In genomic region chr10:88991161-88991899, GRCh38 we compare ENCODE assay signal across 7 cellular contexts. TPM values are rescaled to one million over a fixed set of nuclear protein-coding genes. Genes with fewer than 3 reads are reported as not detected.
A peak's percentile ranks its signal among the peaks of the same experiment; 100 is the strongest.
DNase-seq lines count a peak whose midpoint lies in the region; ATAC-seq and TF ChIP-seq lines count a peak whose summit lies in the region.

No MANE protein-coding gene starts in this region.

- H3K4me1 ChIP-seq in OCI-LY7 (ENCODE audit: insufficient read depth, low read length, poor library complexity, severe bottlenecking), result peaks cover 53% of the 10 kb centered on the region

- peak; percentile 48 for TF ChIP-seq CTCF in OCI-LY7 (conservative IDR thresholded peaks at IDR 0.05; ENCODE audit: low read length)

- peak overlapping the region; percentile 68 for H2AFZ ChIP-seq in OCI-LY7 (ENCODE audit: low read length)

- peak; percentile 39 for ATAC-seq in GM18498 (IDR thresholded peaks at IDR 0.05; ENCODE audit: unreplicated experiment)
- peak; percentile 21 for ATAC-seq in HG02973 (IDR thresholded peaks at IDR 0.05; ENCODE audit: unreplicated experiment)
- ATAC-seq in naive B cell (ENCODE audit: low read depth in 2 of 2), result peak; percentile 41 to 50

- peaks cover 2 to 5% (median 4%) of the 10 kb centered on the region in 7 donors for H3K9me3 Mint-ChIP-seq in naive B cell
- H3K9me3 Mint-ChIP-seq in stimulated activated naive CD8-positive, alpha-beta T cell treated with anti-CD3 and anti-CD28 coated beads, Interleukin-15, Interleukin-2, amounts not matched to agents 100 ng/mL and 50 ng/mL, for 24 hours, result peaks cover 3% of the 10 kb centered on the region

- H3K4me2 ChIP-seq in OCI-LY7 (ENCODE audit: low read length), result peak overlapping the region; percentile 85

- DNase-seq in OCI-LY7 (ENCODE audit: low spot score) (peak; percentile 64), activated T-helper 1 cell treated with Interleukin-2 at 50 U/mL for 16 hours (ENCODE audit: low read depth) (peak; percentile 42), fibroblast of gingiva (ENCODE audit: low read depth) (peak; percentile 70), naive B cell (peak; percentile 26)

- TSS peak; percentile 84 for BruUV-seq in OCI-LY7 (replicated peaks; lab: Mats Ljungman, UMichigan)

- CTCF ChIA-PET in OCI-LY7 (lab: Charles Lee; ENCODE audit: unreplicated experiment), result interaction anchor here (0.6 to 1.6 kb wide), 2 partner anchors 57 to 155 kb away, joined by 3 to 6 read pairs; no protein-coding TSS in a partner anchor

- peak overlapping the region in 5 of 6 donors; percentile 52 to 97 (median 85) for H3K27ac Mint-ChIP-seq in naive B cell
- peak overlapping the region; percentile 97 for H3K27ac Mint-ChIP-seq in stimulated activated naive CD8-positive, alpha-beta T cell treated with anti-CD3 and anti-CD28 coated beads, Interleukin-15, Interleukin-2, amounts not matched to agents 100 ng/mL and 50 ng/mL, for 24 hours

- H3K36me3 ChIP-seq in OCI-LY7 (ENCODE audit: insufficient read depth, low read length), result no peaks in the 10 kb centered on the region

- H3K27me3 Mint-ChIP-seq in naive B cell, result no peaks in the 10 kb centered on the region
- H3K27me3 Mint-ChIP-seq in stimulated activated naive CD8-positive, alpha-beta T cell treated with anti-CD3 and anti-CD28 coated beads, Interleukin-15, Interleukin-2, amounts not matched to agents 100 ng/mL and 50 ng/mL, for 24 hours, result no peaks in the 10 kb centered on the region

- peaks cover 19 to 35% (median 23%) of the 10 kb centered on the region in 3 donors for H3K4me1 Mint-ChIP-seq in naive B cell
- H3K4me1 Mint-ChIP-seq in stimulated activated naive CD8-positive, alpha-beta T cell treated with anti-CD3 and anti-CD28 coated beads, Interleukin-15, Interleukin-2, amounts not matched to agents 100 ng/mL and 50 ng/mL, for 24 hours (ENCODE audit: low read depth), result peaks cover 71% of the 10 kb centered on the region

- H4K20me1 ChIP-seq in OCI-LY7 (ENCODE audit: insufficient read depth, low read length), result no peaks in the 10 kb centered on the region

- H3K27ac ChIP-seq in OCI-LY7 (ENCODE audit: low read depth, low read length, poor library complexity, severe bottlenecking), result peak overlapping the region; percentile 50

- peaks cover 43% of the 10 kb centered on the region for H3K79me2 ChIP-seq in OCI-LY7 (ENCODE audit: insufficient read depth, low read depth, low read length)

- no peaks in the 10 kb centered on the region for H3K9me2 ChIP-seq in OCI-LY7 (ENCODE audit: insufficient read depth, low read length)

- peaks cover 12% of the 10 kb centered on the region; the same call in 1 of the 2 replicates for H3K9me3 ChIP-seq in OCI-LY7 (ENCODE audit: low read length)

- peak overlapping the region; percentile 84 for H3K4me3 ChIP-seq in OCI-LY7 (ENCODE audit: low read depth, low read length, poor library complexity, severe bottlenecking)

- peaks cover 0 to 5% of the 10 kb centered on the region in 2 donors for H3K36me3 Mint-ChIP-seq in naive B cell
- peaks cover 6% of the 10 kb centered on the region for H3K36me3 Mint-ChIP-seq in stimulated activated naive CD8-positive, alpha-beta T cell treated with anti-CD3 and anti-CD28 coated beads, Interleukin-15, Interleukin-2, amounts not matched to agents 100 ng/mL and 50 ng/mL, for 24 hours (ENCODE audit: low read depth)

- H3K4me3 Mint-ChIP-seq in naive B cell, result peak overlapping the region; percentile 93 to 98 (median 95)
- H3K4me3 Mint-ChIP-seq in stimulated activated naive CD8-positive, alpha-beta T cell treated with anti-CD3 and anti-CD28 coated beads, Interleukin-15, Interleukin-2, amounts not matched to agents 100 ng/mL and 50 ng/mL, for 24 hours, result peak overlapping the region; percentile 96

- intact Hi-C loops in OCI-LY7 (cut with micrococcal nuclease; ENCODE audit: unreplicated experiment), result loop anchor here (1.0 to 10.0 kb wide), 8 partner anchors 57 to 1897 kb away; partner anchors contain the start of genes ATAD1, GLUD1, KIF20B and PANK1

- POLR2A ChIA-PET in OCI-LY7 (lab: Charles Lee), result interaction anchor here (0.7 to 6.7 kb wide), 16 partner anchors 9 to 1132 kb away, joined by 3 to 57 read pairs (median 4); partner anchors contain the start of gene STAMBPL1

RNA-seq across cellular contexts. Expression of gene FAS, which starts 0.7 kb away (rescaled TPM):
- total RNA-seq in OCI-LY7 (2014; rRNA removed; shearing (Covaris generic)), result 7.7 and 10.1 TPM in 2 replicates
- total RNA-seq in OCI-LY7 (2022), result 19.2 and 21.0 TPM in 2 replicates
- 1 to 10 TPM in 3 of 6 donors, under 1 TPM in 3; 0.40 to 4.1 (median 0.88) TPM for polyA plus RNA-seq in naive B cell (ENCODE audit: low read depth in 6 of 6)

RNA-seq across cellular contexts. Expression of gene ACTA2, which starts 38.8 kb away (rescaled TPM):
- 1.4 and 5.0 TPM in 2 replicates for total RNA-seq in OCI-LY7 (2014; rRNA removed; shearing (Covaris generic))
- 3.3 and 4.2 TPM in 2 replicates for total RNA-seq in OCI-LY7 (2022)
- 1 to 10 TPM in 1 of 6 donors, under 1 TPM in 3, not detected in 2; 0.44 to 1.4 (median 0.62) TPM for polyA plus RNA-seq in naive B cell (ENCODE audit: low read depth in 6 of 6)

Comparison
In these comparisons a context has a peak if more than half of its experiments do, and no peak if none do; other contexts are left out.
1. Peak in every context shown above with its lines: DNase-seq, ATAC-seq, H3K4me3 ChIP-seq and H3K27ac ChIP-seq.